Comparison of ENCODE assay signal across 8 cellular contexts in genomic region chr18:51197661-51198424, GRCh38. TPM values are rescaled to one million over a fixed set of nuclear protein-coding genes. Genes with fewer than 3 reads are reported as not detected.
DNase-seq lines count a peak whose midpoint lies in the region; TF ChIP-seq lines count a peak whose summit lies in the region.

MEX3C (minus strand) TSS chr18:51197681; CDS start chr18:51197320, 361 bp downstream.

- H3K4me3 Mint-ChIP-seq in nephron: peak within 1 kb of the TSS; percentile 88 to 94 (median 93)
- H3K4me3 Mint-ChIP-seq in stimulated activated naive CD8-positive, alpha-beta T cell treated with anti-CD3 and anti-CD28 coated beads, Interleukin-15, Interleukin-2, amounts not matched to agents 100 ng/mL and 50 ng/mL, for 24 hours: peak within 1 kb of the TSS; percentile 90

- H3K36me3 ChIP-seq in HAP-1 (replicated peaks) (0 out of 2 replicates have a peak, but pooled peaks cover 1% of the 10 kb centered on the region), MG63 (no peaks in the 10 kb centered on the region; the same call in 1 of the 2 replicates)

- peak; percentile 98 for DNase-seq in GDM1 (lab: John Stamatoyannopoulos, UW)
- peak; percentile 98 to 99 for DNase-seq in HAP-1 (ENCODE audit: low spot score in 2 of 2)
- peak; percentile 98 for DNase-seq in MG63
- DNase-seq in SHP77 treated with DMSO at 0.1 percent for 48 hours (lab: John Stamatoyannopoulos, UW): peak; percentile 94
- peak; percentile 100 for DNase-seq in activated effector memory CD4-positive, alpha-beta T cell treated with anti-CD3 and anti-CD28 coated beads, Interleukin-2, amount 50 U/mL, for 16 hours
- DNase-seq in fibroblast of the aortic adventitia (ENCODE audit: low read depth): peak; percentile 99

- in situ Hi-C loops in HAP-1 (cut with MboI; ENCODE audit: low sequenced_read_pairs): loop anchor here (25.0 kb wide), 2 partner anchors 111 to 386 kb away; partner anchors contain the start of gene MRO

- H3K27me3 Mint-ChIP-seq in nephron (ENCODE audit: low read depth): no peaks in the 10 kb centered on the region
- H3K27me3 Mint-ChIP-seq in stimulated activated naive CD8-positive, alpha-beta T cell treated with anti-CD3 and anti-CD28 coated beads, Interleukin-15, Interleukin-2, amounts not matched to agents 100 ng/mL and 50 ng/mL, for 24 hours: no peaks in the 10 kb centered on the region

- H3K9me3 Mint-ChIP-seq in nephron: no peaks in the 10 kb centered on the region
- H3K9me3 Mint-ChIP-seq in stimulated activated naive CD8-positive, alpha-beta T cell treated with anti-CD3 and anti-CD28 coated beads, Interleukin-15, Interleukin-2, amounts not matched to agents 100 ng/mL and 50 ng/mL, for 24 hours: peaks cover 4% of the 10 kb centered on the region

- peaks cover 18% of the 10 kb centered on the region for H3K4me1 Mint-ChIP-seq in nephron
- peaks cover 36% of the 10 kb centered on the region for H3K4me1 Mint-ChIP-seq in stimulated activated naive CD8-positive, alpha-beta T cell treated with anti-CD3 and anti-CD28 coated beads, Interleukin-15, Interleukin-2, amounts not matched to agents 100 ng/mL and 50 ng/mL, for 24 hours (ENCODE audit: low read depth)

- H3K4me1 ChIP-seq in HAP-1: peaks cover 18% of the 10 kb centered on the region

- H3K9me3 ChIP-seq in HAP-1: peaks cover 3% of the 10 kb centered on the region
- H3K9me3 ChIP-seq in MG63: no peaks in the 10 kb centered on the region

- H3K4me3 ChIP-seq in HAP-1 (peak within 1 kb of the TSS; percentile 68), MG63 (peak within 1 kb of the TSS; percentile 69), fibroblast of the aortic adventitia (ENCODE audit: low read depth, low read length) (peak within 1 kb of the TSS; percentile 92)

- peak within 1 kb of the TSS; percentile 97 to 99 (median 99) for H3K27ac Mint-ChIP-seq in nephron
- H3K27ac Mint-ChIP-seq in stimulated activated naive CD8-positive, alpha-beta T cell treated with anti-CD3 and anti-CD28 coated beads, Interleukin-15, Interleukin-2, amounts not matched to agents 100 ng/mL and 50 ng/mL, for 24 hours: peak within 1 kb of the TSS; percentile 98

- TF ChIP-seq CTCF in fibroblast of the aortic adventitia (IDR thresholded peaks at IDR 0.05; ENCODE audit: insufficient read depth, low read length) (peak; percentile 37), nephron (IDR thresholded peaks at IDR 0.05; ENCODE audit: unreplicated experiment in 3 of 3) (peak in 2 of 3 experiments; percentile 29 to 43)

- no peaks in the 10 kb centered on the region for H3K27me3 ChIP-seq in HAP-1 (ENCODE audit: low read depth)
- H3K27me3 ChIP-seq in MG63: no peaks in the 10 kb centered on the region

- H3K36me3 Mint-ChIP-seq in nephron (ENCODE audit: low read depth): peaks cover 5% of the 10 kb centered on the region
- H3K36me3 Mint-ChIP-seq in stimulated activated naive CD8-positive, alpha-beta T cell treated with anti-CD3 and anti-CD28 coated beads, Interleukin-15, Interleukin-2, amounts not matched to agents 100 ng/mL and 50 ng/mL, for 24 hours (ENCODE audit: low read depth): peaks cover 32% of the 10 kb centered on the region

RNA-seq across cellular contexts. Expression of gene MEX3C, which starts in this region (rescaled TPM):
- total RNA-seq in MG63 (2014; rRNA removed; shearing (Covaris generic); ENCODE audit: low replicate concordance): 18.2 and 25.7 TPM in 2 replicates
- 42.5 and 44.2 TPM in 2 replicates for total RNA-seq in fibroblast of the aortic adventitia (ENCODE audit: low replicate concordance)

Comparison
In these comparisons a context has a peak if more than half of its experiments do, and no peak if none do; other contexts are left out.
1. Peak in every context shown above with its lines: DNase-seq and H3K4me3 ChIP-seq.